1 cellular context compared by ENCODE assay signal in genomic region chr7:7231865-7232264, GRCh38.
TF ChIP-seq lines count a peak whose summit lies in the region.

No MANE protein-coding gene starts in this region.

TF ChIP-seq in GM12878, 131 proteins besides CTCF, POLR2A, EP300 and RAD21:
- no peak for TF ChIP-seq REST (IDR thresholded peaks at IDR 0.05; ENCODE audit: low read depth, low read length)
- no peak for TF ChIP-seq CHD2 (IDR thresholded peaks at IDR 0.05; ENCODE audit: borderline replicate concordance, low read depth, low read length)
- TF ChIP-seq SUPT20H (IDR thresholded peaks at IDR 0.05; ENCODE audit: borderline replicate concordance, control insufficient read depth, low read depth, low read length) = no peak
- no peak for TF ChIP-seq IKZF2 (IDR thresholded peaks at IDR 0.05)
- TF ChIP-seq BMI1 (IDR thresholded peaks at IDR 0.05; ENCODE audit: borderline replicate concordance) = no peak
- TF ChIP-seq, protein P1, sequence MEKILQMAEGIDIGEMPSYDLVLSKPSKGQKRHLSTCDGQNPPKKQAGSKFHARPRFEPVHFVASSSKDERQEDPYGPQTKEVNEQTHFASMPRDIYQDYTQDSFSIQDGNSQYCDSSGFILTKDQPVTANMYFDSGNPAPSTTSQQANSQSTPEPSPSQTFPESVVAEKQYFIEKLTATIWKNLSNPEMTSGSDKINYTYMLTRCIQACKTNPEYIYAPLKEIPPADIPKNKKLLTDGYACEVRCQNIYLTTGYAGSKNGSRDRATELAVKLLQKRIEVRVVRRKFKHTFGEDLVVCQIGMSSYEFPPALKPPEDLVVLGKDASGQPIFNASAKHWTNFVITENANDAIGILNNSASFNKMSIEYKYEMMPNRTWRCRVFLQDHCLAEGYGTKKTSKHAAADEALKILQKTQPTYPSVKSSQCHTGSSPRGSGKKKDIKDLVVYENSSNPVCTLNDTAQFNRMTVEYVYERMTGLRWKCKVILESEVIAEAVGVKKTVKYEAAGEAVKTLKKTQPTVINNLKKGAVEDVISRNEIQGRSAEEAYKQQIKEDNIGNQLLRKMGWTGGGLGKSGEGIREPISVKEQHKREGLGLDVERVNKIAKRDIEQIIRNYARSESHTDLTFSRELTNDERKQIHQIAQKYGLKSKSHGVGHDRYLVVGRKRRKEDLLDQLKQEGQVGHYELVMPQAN (conservative IDR thresholded peaks at IDR 0.05) = no peak
- no peak for TF ChIP-seq IKZF1 (conservative IDR thresholded peaks at IDR 0.05)
- TF ChIP-seq PML (IDR thresholded peaks at IDR 0.05; ENCODE audit: low read length) = no peak
- no peak for TF ChIP-seq YY1 (IDR thresholded peaks at IDR 0.05; ENCODE audit: low read depth, low read length)
- TF ChIP-seq, protein P2, sequence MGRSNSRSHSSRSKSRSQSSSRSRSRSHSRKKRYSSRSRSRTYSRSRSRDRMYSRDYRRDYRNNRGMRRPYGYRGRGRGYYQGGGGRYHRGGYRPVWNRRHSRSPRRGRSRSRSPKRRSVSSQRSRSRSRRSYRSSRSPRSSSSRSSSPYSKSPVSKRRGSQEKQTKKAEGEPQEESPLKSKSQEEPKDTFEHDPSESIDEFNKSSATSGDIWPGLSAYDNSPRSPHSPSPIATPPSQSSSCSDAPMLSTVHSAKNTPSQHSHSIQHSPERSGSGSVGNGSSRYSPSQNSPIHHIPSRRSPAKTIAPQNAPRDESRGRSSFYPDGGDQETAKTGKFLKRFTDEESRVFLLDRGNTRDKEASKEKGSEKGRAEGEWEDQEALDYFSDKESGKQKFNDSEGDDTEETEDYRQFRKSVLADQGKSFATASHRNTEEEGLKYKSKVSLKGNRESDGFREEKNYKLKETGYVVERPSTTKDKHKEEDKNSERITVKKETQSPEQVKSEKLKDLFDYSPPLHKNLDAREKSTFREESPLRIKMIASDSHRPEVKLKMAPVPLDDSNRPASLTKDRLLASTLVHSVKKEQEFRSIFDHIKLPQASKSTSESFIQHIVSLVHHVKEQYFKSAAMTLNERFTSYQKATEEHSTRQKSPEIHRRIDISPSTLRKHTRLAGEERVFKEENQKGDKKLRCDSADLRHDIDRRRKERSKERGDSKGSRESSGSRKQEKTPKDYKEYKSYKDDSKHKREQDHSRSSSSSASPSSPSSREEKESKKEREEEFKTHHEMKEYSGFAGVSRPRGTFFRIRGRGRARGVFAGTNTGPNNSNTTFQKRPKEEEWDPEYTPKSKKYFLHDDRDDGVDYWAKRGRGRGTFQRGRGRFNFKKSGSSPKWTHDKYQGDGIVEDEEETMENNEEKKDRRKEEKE (IDR thresholded peaks at IDR 0.05) = no peak
- TF ChIP-seq, protein P3, sequence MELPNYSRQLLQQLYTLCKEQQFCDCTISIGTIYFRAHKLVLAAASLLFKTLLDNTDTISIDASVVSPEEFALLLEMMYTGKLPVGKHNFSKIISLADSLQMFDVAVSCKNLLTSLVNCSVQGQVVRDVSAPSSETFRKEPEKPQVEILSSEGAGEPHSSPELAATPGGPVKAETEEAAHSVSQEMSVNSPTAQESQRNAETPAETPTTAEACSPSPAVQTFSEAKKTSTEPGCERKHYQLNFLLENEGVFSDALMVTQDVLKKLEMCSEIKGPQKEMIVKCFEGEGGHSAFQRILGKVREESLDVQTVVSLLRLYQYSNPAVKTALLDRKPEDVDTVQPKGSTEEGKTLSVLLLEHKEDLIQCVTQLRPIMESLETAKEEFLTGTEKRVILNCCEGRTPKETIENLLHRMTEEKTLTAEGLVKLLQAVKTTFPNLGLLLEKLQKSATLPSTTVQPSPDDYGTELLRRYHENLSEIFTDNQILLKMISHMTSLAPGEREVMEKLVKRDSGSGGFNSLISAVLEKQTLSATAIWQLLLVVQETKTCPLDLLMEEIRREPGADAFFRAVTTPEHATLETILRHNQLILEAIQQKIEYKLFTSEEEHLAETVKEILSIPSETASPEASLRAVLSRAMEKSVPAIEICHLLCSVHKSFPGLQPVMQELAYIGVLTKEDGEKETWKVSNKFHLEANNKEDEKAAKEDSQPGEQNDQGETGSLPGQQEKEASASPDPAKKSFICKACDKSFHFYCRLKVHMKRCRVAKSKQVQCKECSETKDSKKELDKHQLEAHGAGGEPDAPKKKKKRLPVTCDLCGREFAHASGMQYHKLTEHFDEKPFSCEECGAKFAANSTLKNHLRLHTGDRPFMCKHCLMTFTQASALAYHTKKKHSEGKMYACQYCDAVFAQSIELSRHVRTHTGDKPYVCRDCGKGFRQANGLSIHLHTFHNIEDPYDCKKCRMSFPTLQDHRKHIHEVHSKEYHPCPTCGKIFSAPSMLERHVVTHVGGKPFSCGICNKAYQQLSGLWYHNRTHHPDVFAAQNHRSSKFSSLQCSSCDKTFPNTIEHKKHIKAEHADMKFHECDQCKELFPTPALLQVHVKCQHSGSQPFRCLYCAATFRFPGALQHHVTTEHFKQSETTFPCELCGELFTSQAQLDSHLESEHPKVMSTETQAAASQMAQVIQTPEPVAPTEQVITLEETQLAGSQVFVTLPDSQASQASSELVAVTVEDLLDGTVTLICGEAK (IDR thresholded peaks at IDR 0.05; ENCODE audit: borderline replicate concordance) = no peak
- no peak for TF ChIP-seq SREBF1 (IDR thresholded peaks at IDR 0.05; ENCODE audit: low read length)
